ENCODE assay signal across 9 cellular contexts in the genomic region with DNA sequence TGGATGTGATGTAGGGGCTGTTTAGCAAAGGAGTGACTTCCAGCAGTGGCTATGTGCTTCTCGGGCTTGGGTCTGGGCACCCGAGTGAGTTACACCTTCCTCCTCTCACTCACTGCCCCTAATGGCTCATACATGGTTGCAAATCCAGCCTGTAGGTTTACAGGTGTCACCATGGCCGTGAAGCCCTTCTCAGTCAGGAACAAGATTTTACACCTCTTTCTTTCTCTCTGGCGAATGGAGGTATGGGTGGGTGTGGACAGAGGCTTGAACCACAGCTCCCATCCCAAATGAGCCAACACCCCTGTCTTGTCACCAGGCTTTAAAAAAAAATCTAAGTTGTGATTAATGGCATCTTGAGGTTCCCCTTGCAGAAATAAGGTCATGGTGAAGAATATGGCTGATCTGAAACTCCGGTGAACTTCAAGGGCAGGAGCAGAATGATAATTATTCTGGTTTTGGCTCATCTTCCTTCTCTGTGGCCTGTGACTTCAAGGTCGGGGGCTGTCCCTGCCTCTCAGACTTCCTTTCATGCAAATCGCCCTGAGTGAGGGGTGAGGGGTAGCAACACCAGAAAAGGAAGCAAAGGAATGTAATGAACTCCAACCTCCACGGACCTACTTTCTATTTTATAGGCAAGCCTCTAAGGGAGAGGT.
DNase-seq lines count a peak whose midpoint lies in the region; ATAC-seq lines count a peak whose summit lies in the region.
"Had no signal": no experiment of that assay in that cellular context is flagged by ENCODE, and none has a peak within 500 bp of the region (broad histone marks: within the 10 kb centered on the region; RNA-seq: fewer than 3 reads in every experiment).

No MANE protein-coding gene starts in this region.

- DNase-seq in activated CD4-positive, alpha-beta T cell treated with anti-CD3 and anti-CD28 coated beads, Interleukin-2, amount 10 ng/mL, durations not matched to agents 24 days and 14 days = peak; percentile 88
- DNase-seq in stimulated activated CD4-positive, alpha-beta T cell treated with anti-CD3 and anti-CD28 coated beads, Interleukin-1b, Interleukin-23, amount 100 ng/mL, for 4 hours (ENCODE audit: low read depth in 2 of 2) = peak; percentile 34 to 35
- no peak for DNase-seq in NCI-H1436 (lab: John Stamatoyannopoulos, UW)
- DNase-seq in NCI-H146 treated with DMSO at 0.1 percent for 48 hours (lab: John Stamatoyannopoulos, UW; ENCODE audit: unreplicated experiment) = no peak
- DNase-seq in NCI-H526 treated with DMSO at 0.1 percent for 48 hours (lab: John Stamatoyannopoulos, UW) = no peak
- DNase-seq in SKM-1 treated with dmso at 0.1 percent for 144 hours (lab: John Stamatoyannopoulos, UW; ENCODE audit: unreplicated experiment) = no peak
- DNase-seq: foreskin fibroblast had no signal

- H3K27ac Mint-ChIP-seq in activated CD4-positive, alpha-beta T cell treated with anti-CD3 and anti-CD28 coated beads, Interleukin-2, amount 10 ng/mL, durations not matched to agents 24 days and 14 days = peak overlapping the region; percentile 86

- peaks cover 9% of the 10 kb centered on the region for H3K27me3 Mint-ChIP-seq in activated CD4-positive, alpha-beta T cell treated with anti-CD3 and anti-CD28 coated beads, Interleukin-2, amount 10 ng/mL, durations not matched to agents 24 days and 14 days

- peak overlapping the region; percentile 56 for H3K4me3 Mint-ChIP-seq in activated CD4-positive, alpha-beta T cell treated with anti-CD3 and anti-CD28 coated beads, Interleukin-2, amount 10 ng/mL, durations not matched to agents 24 days and 14 days

- peaks cover 19% of the 10 kb centered on the region for H3K9me3 Mint-ChIP-seq in activated CD4-positive, alpha-beta T cell treated with anti-CD3 and anti-CD28 coated beads, Interleukin-2, amount 10 ng/mL, durations not matched to agents 24 days and 14 days

- H3K36me3 Mint-ChIP-seq in activated CD4-positive, alpha-beta T cell treated with anti-CD3 and anti-CD28 coated beads, Interleukin-2, amount 10 ng/mL, durations not matched to agents 24 days and 14 days (ENCODE audit: low read depth) = peaks cover 2% of the 10 kb centered on the region

- intact Hi-C loops in activated CD4-positive, alpha-beta T cell treated with anti-CD3 and anti-CD28 coated beads, Interleukin-2, amount 10 ng/mL, durations not matched to agents 24 days and 14 days (cut with micrococcal nuclease) = loop anchor here (1.0 to 5.0 kb wide), 9 partner anchors 9 to 562 kb away; partner anchors contain the start of gene MAF

- peaks cover 74% of the 10 kb centered on the region for H3K4me1 Mint-ChIP-seq in activated CD4-positive, alpha-beta T cell treated with anti-CD3 and anti-CD28 coated beads, Interleukin-2, amount 10 ng/mL, durations not matched to agents 24 days and 14 days

- ATAC-seq in GM18873 (IDR thresholded peaks at IDR 0.05; ENCODE audit: low FRiP score, unreplicated experiment) (peak; percentile 85), HG02870 (IDR thresholded peaks at IDR 0.05; ENCODE audit: unreplicated experiment) (peak; percentile 92)

Comparison
In these comparisons a context has a peak if more than half of its experiments do, and no peak if none do; other contexts are left out.
1. DNase-seq: peak in activated CD4-positive, alpha-beta T cell treated with anti-CD3 and anti-CD28 coated beads, Interleukin-2, amount 10 ng/mL, durations not matched to agents 24 days and 14 days (single experiment) and stimulated activated CD4-positive, alpha-beta T cell treated with anti-CD3 and anti-CD28 coated beads, Interleukin-1b, Interleukin-23, amount 100 ng/mL, for 4 hours (2 of 2); none in NCI-H1436 (single experiment), NCI-H146 treated with DMSO at 0.1 percent for 48 hours (single experiment), NCI-H526 treated with DMSO at 0.1 percent for 48 hours (single experiment) and SKM-1 treated with dmso at 0.1 percent for 144 hours (single experiment).